In genomic region chr16:88645455-88645854, GRCh38 we compare ENCODE assay signal across 19 cellular contexts. TPM values are rescaled to one million over a fixed set of nuclear protein-coding genes. Genes with fewer than 3 reads are reported as not detected.
DNase-seq lines count a peak whose midpoint lies in the region; ATAC-seq and TF ChIP-seq lines count a peak whose summit lies in the region.
"Had no signal": no experiment of that assay in that cellular context is flagged by ENCODE, and none has a peak within 500 bp of the region (broad histone marks: within the 10 kb centered on the region; RNA-seq: fewer than 3 reads in every experiment).

No MANE protein-coding gene starts in this region.

- H3K4me1 ChIP-seq in mucosa of descending colon (ENCODE audit: low read depth), result peaks cover 3% of the 10 kb centered on the region

- no peak for TF ChIP-seq CTCF in WTC11 (IDR thresholded peaks at IDR 0.05)
- TF ChIP-seq CTCF in mucosa of descending colon (IDR thresholded peaks at IDR 0.05), result no peak

- CTCF ChIA-PET in WTC11 (lab: Charles Lee), result no interaction called here

- DNase-seq in activated naive CD4-positive, alpha-beta T cell treated with Interleukin-2 at 50 U/mL for 16 hours, result no peak
- DNase-seq in WTC11 (ENCODE audit: low spot score) (peak; percentile 9), mucosa of descending colon (peak in 1 of 3 donors; percentile 44)
- DNase-seq in stimulated activated naive B cell treated with anti-CD40 and anti-IgM and Interleukin-4, amounts not matched to agents 10 μg/mL and 1 μg/mL and 100 μg/mL, for 72 hours, result no peak
- no peak for DNase-seq in stimulated activated naive CD4-positive, alpha-beta T cell treated with Interleukin-2 at 50 U/mL for 16 hours (lab: John Stamatoyannopoulos, UW)
- DNase-seq: ACHN; KBM-7; NCI-H1092 treated with DMSO at 0.1 percent for 48 hours; NCI-H1436 treated with DMSO at 0.1 percent for 48 hours; NCI-H1930; NCI-H2227 treated with DMSO at 0.1 percent for 48 hours; NCI-H510A; NCI-H774; NK-92 treated with Interleukin-12 subunit alpha and Interleukin-12 subunit beta, amount 100 ng/mL, for 24 hours; SHP77 treated with DMSO at 0.1 percent for 48 hours had no signal

- intact Hi-C loops in mucosa of descending colon (cut with DNase I, micrococcal nuclease), result no loop called here

- no peaks in the 10 kb centered on the region for H3K9me3 ChIP-seq in mucosa of descending colon

- no peak overlapping the region for H3K4me3 ChIP-seq in mucosa of descending colon
- H3K4me3 ChIP-seq: SK-N-MC had no signal

- ATAC-seq in WTC11, result no peak
- peak; percentile 56 for ATAC-seq in mucosa of descending colon
- ATAC-seq in stimulated activated naive B cell treated with anti-CD40 and anti-IgM and Interleukin-4, amounts not matched to agents 10 μg/mL and 1 μg/mL and 100 μg/mL, for 72 hours (replicated peaks), result no peak
- no peak for ATAC-seq in stimulated activated memory B cell treated with anti-CD40 and anti-IgM and Interleukin-4, amounts not matched to agents 10 μg/mL and 1 μg/mL and 100 μg/mL, for 72 hours
- no peak for ATAC-seq in HG02884 (IDR thresholded peaks at IDR 0.05; ENCODE audit: unreplicated experiment)

- POLR2A ChIA-PET in WTC11 (lab: Charles Lee), result no interaction called here

- H3K4me1 Mint-ChIP-seq in activated naive CD4-positive, alpha-beta T cell treated with anti-CD3 and anti-CD28 coated beads, Interleukin-2, amount 50 U/mL, for 24 hours, result peaks cover 16% of the 10 kb centered on the region
- peaks cover 7% of the 10 kb centered on the region for H3K4me1 Mint-ChIP-seq in WTC11
- peaks cover 35 to 84% of the 10 kb centered on the region in 2 donors for H3K4me1 Mint-ChIP-seq in stimulated activated naive B cell treated with anti-CD40 and anti-IgM and Interleukin-4, amounts not matched to agents 10 μg/mL and 1 μg/mL and 100 μg/mL, for 72 hours
- H3K4me1 Mint-ChIP-seq in stimulated activated memory B cell treated with anti-CD40 and anti-IgM and Interleukin-4, amounts not matched to agents 10 μg/mL and 1 μg/mL and 100 μg/mL, for 72 hours, result peaks cover 77% of the 10 kb centered on the region

- H3K36me3 Mint-ChIP-seq in activated naive CD4-positive, alpha-beta T cell treated with anti-CD3 and anti-CD28 coated beads, Interleukin-2, amount 50 U/mL, for 24 hours, result peaks cover 2% of the 10 kb centered on the region
- H3K36me3 Mint-ChIP-seq in WTC11, result peaks cover 3% of the 10 kb centered on the region
- peaks cover 45 to 54% of the 10 kb centered on the region in 2 donors for H3K36me3 Mint-ChIP-seq in stimulated activated naive B cell treated with anti-CD40 and anti-IgM and Interleukin-4, amounts not matched to agents 10 μg/mL and 1 μg/mL and 100 μg/mL, for 72 hours
- peaks cover 42% of the 10 kb centered on the region for H3K36me3 Mint-ChIP-seq in stimulated activated memory B cell treated with anti-CD40 and anti-IgM and Interleukin-4, amounts not matched to agents 10 μg/mL and 1 μg/mL and 100 μg/mL, for 72 hours

- H3K9me3 Mint-ChIP-seq in activated naive CD4-positive, alpha-beta T cell treated with anti-CD3 and anti-CD28 coated beads, Interleukin-2, amount 50 U/mL, for 24 hours, result no peaks in the 10 kb centered on the region
- H3K9me3 Mint-ChIP-seq in WTC11, result no peaks in the 10 kb centered on the region
- no peaks in the 10 kb centered on the region for H3K9me3 Mint-ChIP-seq in stimulated activated naive B cell treated with anti-CD40 and anti-IgM and Interleukin-4, amounts not matched to agents 10 μg/mL and 1 μg/mL and 100 μg/mL, for 72 hours
- H3K9me3 Mint-ChIP-seq in stimulated activated memory B cell treated with anti-CD40 and anti-IgM and Interleukin-4, amounts not matched to agents 10 μg/mL and 1 μg/mL and 100 μg/mL, for 72 hours, result no peaks in the 10 kb centered on the region

- H3K27me3 Mint-ChIP-seq in activated naive CD4-positive, alpha-beta T cell treated with anti-CD3 and anti-CD28 coated beads, Interleukin-2, amount 50 U/mL, for 24 hours, result no peaks in the 10 kb centered on the region
- H3K27me3 Mint-ChIP-seq in WTC11 (ENCODE audit: low read depth), result peaks cover 6% of the 10 kb centered on the region
- H3K27me3 Mint-ChIP-seq in stimulated activated naive B cell treated with anti-CD40 and anti-IgM and Interleukin-4, amounts not matched to agents 10 μg/mL and 1 μg/mL and 100 μg/mL, for 72 hours, result peaks cover 0 to under 1% of the 10 kb centered on the region in 2 donors
- peaks cover 2% of the 10 kb centered on the region for H3K27me3 Mint-ChIP-seq in stimulated activated memory B cell treated with anti-CD40 and anti-IgM and Interleukin-4, amounts not matched to agents 10 μg/mL and 1 μg/mL and 100 μg/mL, for 72 hours

- H3K36me3 ChIP-seq in mucosa of descending colon (ENCODE audit: low read depth), result no peaks in the 10 kb centered on the region

- no peak overlapping the region for H3K4me3 Mint-ChIP-seq in activated naive CD4-positive, alpha-beta T cell treated with anti-CD3 and anti-CD28 coated beads, Interleukin-2, amount 50 U/mL, for 24 hours
- H3K4me3 Mint-ChIP-seq in WTC11, result no peak overlapping the region
- H3K4me3 Mint-ChIP-seq in stimulated activated naive B cell treated with anti-CD40 and anti-IgM and Interleukin-4, amounts not matched to agents 10 μg/mL and 1 μg/mL and 100 μg/mL, for 72 hours, result no peak overlapping the region
- H3K4me3 Mint-ChIP-seq in stimulated activated memory B cell treated with anti-CD40 and anti-IgM and Interleukin-4, amounts not matched to agents 10 μg/mL and 1 μg/mL and 100 μg/mL, for 72 hours, result no peak overlapping the region

- peak overlapping the region; percentile 55 for H3K27ac Mint-ChIP-seq in activated naive CD4-positive, alpha-beta T cell treated with anti-CD3 and anti-CD28 coated beads, Interleukin-2, amount 50 U/mL, for 24 hours
- H3K27ac Mint-ChIP-seq in WTC11, result no peak overlapping the region
- H3K27ac Mint-ChIP-seq in stimulated activated naive B cell treated with anti-CD40 and anti-IgM and Interleukin-4, amounts not matched to agents 10 μg/mL and 1 μg/mL and 100 μg/mL, for 72 hours, result peak overlapping the region; percentile 25
- no peak overlapping the region for H3K27ac Mint-ChIP-seq in stimulated activated memory B cell treated with anti-CD40 and anti-IgM and Interleukin-4, amounts not matched to agents 10 μg/mL and 1 μg/mL and 100 μg/mL, for 72 hours

TF ChIP-seq in WTC11, 78 proteins besides CTCF, POLR2A, EP300 and RAD21:
- TF ChIP-seq CREB1 (CRISPR knock-in tag; IDR thresholded peaks at IDR 0.05) (no peak), RORB (CRISPR knock-in tag; IDR thresholded peaks at IDR 0.05) (no peak), ZBTB21 (CRISPR knock-in tag; IDR thresholded peaks at IDR 0.05; ENCODE audit: borderline replicate concordance) (no peak), ZNF423 (CRISPR knock-in tag; IDR thresholded peaks at IDR 0.05) (no peak), OVOL2 (CRISPR knock-in tag; IDR thresholded peaks at IDR 0.05; ENCODE audit: borderline replicate concordance) (no peak), HMGA2 (CRISPR knock-in tag; IDR thresholded peaks at IDR 0.05) (no peak), AFF4 (CRISPR knock-in tag; IDR thresholded peaks at IDR 0.05; ENCODE audit: borderline replicate concordance) (no peak), MXD4 (CRISPR knock-in tag; IDR thresholded peaks at IDR 0.05; ENCODE audit: borderline replicate concordance) (no peak)

RNA-seq across cellular contexts. Expression of gene CYBA, which starts 5.4 kb away (rescaled TPM):
- total RNA-seq in WTC11 (2021) (169 to 219 TPM (median 207 TPM) in 3 replicates), mucosa of descending colon (100 to 1,000 TPM; 150 to 316 (median 184) TPM)

RNA-seq across cellular contexts. Expression of gene IL17C, which starts 7.1 kb away (rescaled TPM):
- 0.80 to 1.9 TPM (median 1.5 TPM) in 3 replicates for total RNA-seq in WTC11 (2021)
- total RNA-seq in mucosa of descending colon, result not detected

RNA-seq across cellular contexts. Expression of gene MVD, which starts 17.4 kb away (rescaled TPM):
- total RNA-seq in WTC11 (2021) (96.9 to 113 TPM (median 109 TPM) in 3 replicates), mucosa of descending colon (10 to 100 TPM; 42.7 to 89.5 (median 72.5) TPM)

RNA-seq across cellular contexts. Expression of gene SNAI3, which starts 40.9 kb away (rescaled TPM):
- 8.0 to 9.4 TPM (median 9.1 TPM) in 3 replicates for total RNA-seq in WTC11 (2021)
- under 1 TPM; 0.28 to 0.82 (median 0.55) TPM for total RNA-seq in mucosa of descending colon

Comparison
In these comparisons a context has a peak if more than half of its experiments do, and no peak if none do; other contexts are left out.
1. H3K27ac Mint-ChIP-seq: peak in activated naive CD4-positive, alpha-beta T cell treated with anti-CD3 and anti-CD28 coated beads, Interleukin-2, amount 50 U/mL, for 24 hours (single experiment) and stimulated activated naive B cell treated with anti-CD40 and anti-IgM and Interleukin-4, amounts not matched to agents 10 μg/mL and 1 μg/mL and 100 μg/mL, for 72 hours (single experiment); none in WTC11 (single experiment) and stimulated activated memory B cell treated with anti-CD40 and anti-IgM and Interleukin-4, amounts not matched to agents 10 μg/mL and 1 μg/mL and 100 μg/mL, for 72 hours (single experiment).